In the genomic region with DNA sequence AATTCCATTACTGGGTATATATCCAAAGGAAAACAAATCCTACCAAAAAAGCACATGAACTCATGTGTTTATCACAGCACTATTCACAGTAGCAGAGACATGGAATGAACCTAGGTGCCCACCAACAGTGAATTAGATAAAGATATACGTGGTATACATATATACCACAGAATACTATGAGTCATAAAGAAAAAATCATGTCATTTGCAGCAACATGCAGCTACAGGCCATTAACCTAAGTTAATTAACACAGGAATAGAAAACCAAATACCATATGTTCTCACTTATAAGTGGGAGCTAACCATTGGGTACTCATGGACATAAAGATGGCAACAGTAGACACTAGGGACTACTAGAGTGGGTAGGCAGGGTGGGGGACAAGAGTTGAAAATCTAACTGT, we compare ENCODE assay signal across 1 cellular context.
TF ChIP-seq lines count a peak whose summit lies in the region.

No MANE protein-coding gene starts in this region.

TF ChIP-seq in A549, 52 proteins besides CTCF, POLR2A, EP300 and RAD21:
- TF ChIP-seq FOSL2 (IDR thresholded peaks at IDR 0.05) (no peak), FOSL2 (CRISPR knock-in tag; IDR thresholded peaks at IDR 0.05) (0 out of 2 replicates have a peak, but pooled peaks have one; percentile 7), HOXB5 (CRISPR knock-in tag; IDR thresholded peaks at IDR 0.05) (no peak)
- TF ChIP-seq, protein P1, sequence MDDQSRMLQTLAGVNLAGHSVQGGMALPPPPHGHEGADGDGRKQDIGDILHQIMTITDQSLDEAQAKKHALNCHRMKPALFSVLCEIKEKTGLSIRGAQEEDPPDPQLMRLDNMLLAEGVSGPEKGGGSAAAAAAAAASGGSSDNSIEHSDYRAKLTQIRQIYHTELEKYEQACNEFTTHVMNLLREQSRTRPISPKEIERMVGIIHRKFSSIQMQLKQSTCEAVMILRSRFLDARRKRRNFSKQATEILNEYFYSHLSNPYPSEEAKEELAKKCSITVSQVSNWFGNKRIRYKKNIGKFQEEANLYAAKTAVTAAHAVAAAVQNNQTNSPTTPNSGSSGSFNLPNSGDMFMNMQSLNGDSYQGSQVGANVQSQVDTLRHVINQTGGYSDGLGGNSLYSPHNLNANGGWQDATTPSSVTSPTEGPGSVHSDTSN (IDR thresholded peaks at IDR 0.05), result no peak
